In the genomic region with DNA sequence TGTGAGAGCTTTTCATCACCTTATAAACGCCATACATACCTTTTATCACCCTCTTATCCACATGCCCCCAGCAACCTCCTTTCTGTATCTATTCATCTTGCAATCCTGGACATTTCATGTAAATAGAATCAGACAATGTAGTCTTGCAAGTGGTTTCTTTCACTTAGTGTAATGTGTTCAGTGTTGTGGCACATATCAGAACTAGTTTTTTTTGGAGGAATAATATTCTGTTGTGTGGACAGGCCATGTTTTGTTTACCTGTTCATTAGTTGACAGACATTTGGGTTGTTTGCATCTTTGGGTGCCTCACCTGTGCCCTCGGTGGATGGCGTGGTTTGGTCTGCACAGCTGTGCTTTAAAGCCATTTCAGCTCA, we compare ENCODE assay signal across 1 cellular context.
TF ChIP-seq lines count a peak whose summit lies in the region.

No MANE protein-coding gene starts in this region.

TF ChIP-seq in SK-N-SH, 30 proteins besides CTCF, POLR2A, EP300 and RAD21 (continued from another document):
- TF ChIP-seq SIN3A (IDR thresholded peaks at IDR 0.05; ENCODE audit: borderline replicate concordance, low read depth, low read length) (no peak), FOXM1 (IDR thresholded peaks at IDR 0.05; ENCODE audit: low read depth) (no peak), NFIC (IDR thresholded peaks at IDR 0.05; ENCODE audit: borderline replicate concordance) (no peak), GABPA (IDR thresholded peaks at IDR 0.05; ENCODE audit: low read depth) (no peak), POLR2AphosphoS5 (IDR thresholded peaks at IDR 0.05; ENCODE audit: low read depth, low read length) (no peak), FOSL2 (IDR thresholded peaks at IDR 0.05; ENCODE audit: borderline replicate concordance, low read depth) (no peak), GATA2 (CRISPR knock-in tag; IDR thresholded peaks at IDR 0.05) (peak; percentile 40), RXRA (IDR thresholded peaks at IDR 0.05; ENCODE audit: borderline replicate concordance, low read depth) (no peak), RCOR1 (IDR thresholded peaks at IDR 0.05; ENCODE audit: low read length) (no peak), EZH2phosphoT487 (IDR thresholded peaks at IDR 0.05; ENCODE audit: borderline replicate concordance, low read depth) (no peak), ELF1 (IDR thresholded peaks at IDR 0.05) (no peak), MEF2A (IDR thresholded peaks at IDR 0.05; ENCODE audit: borderline replicate concordance, low read depth) (no peak), SMC3 (IDR thresholded peaks at IDR 0.05; ENCODE audit: low read depth, low read length) (no peak), TAF1 (IDR thresholded peaks at IDR 0.05; ENCODE audit: borderline replicate concordance, low read depth, low read length) (no peak), TCF12 (IDR thresholded peaks at IDR 0.05) (no peak)
- TF ChIP-seq, protein P1, sequence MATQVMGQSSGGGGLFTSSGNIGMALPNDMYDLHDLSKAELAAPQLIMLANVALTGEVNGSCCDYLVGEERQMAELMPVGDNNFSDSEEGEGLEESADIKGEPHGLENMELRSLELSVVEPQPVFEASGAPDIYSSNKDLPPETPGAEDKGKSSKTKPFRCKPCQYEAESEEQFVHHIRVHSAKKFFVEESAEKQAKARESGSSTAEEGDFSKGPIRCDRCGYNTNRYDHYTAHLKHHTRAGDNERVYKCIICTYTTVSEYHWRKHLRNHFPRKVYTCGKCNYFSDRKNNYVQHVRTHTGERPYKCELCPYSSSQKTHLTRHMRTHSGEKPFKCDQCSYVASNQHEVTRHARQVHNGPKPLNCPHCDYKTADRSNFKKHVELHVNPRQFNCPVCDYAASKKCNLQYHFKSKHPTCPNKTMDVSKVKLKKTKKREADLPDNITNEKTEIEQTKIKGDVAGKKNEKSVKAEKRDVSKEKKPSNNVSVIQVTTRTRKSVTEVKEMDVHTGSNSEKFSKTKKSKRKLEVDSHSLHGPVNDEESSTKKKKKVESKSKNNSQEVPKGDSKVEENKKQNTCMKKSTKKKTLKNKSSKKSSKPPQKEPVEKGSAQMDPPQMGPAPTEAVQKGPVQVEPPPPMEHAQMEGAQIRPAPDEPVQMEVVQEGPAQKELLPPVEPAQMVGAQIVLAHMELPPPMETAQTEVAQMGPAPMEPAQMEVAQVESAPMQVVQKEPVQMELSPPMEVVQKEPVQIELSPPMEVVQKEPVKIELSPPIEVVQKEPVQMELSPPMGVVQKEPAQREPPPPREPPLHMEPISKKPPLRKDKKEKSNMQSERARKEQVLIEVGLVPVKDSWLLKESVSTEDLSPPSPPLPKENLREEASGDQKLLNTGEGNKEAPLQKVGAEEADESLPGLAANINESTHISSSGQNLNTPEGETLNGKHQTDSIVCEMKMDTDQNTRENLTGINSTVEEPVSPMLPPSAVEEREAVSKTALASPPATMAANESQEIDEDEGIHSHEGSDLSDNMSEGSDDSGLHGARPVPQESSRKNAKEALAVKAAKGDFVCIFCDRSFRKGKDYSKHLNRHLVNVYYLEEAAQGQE (IDR thresholded peaks at IDR 0.05; ENCODE audit: low read depth, low read length): no peak
- TF ChIP-seq, protein P2, sequence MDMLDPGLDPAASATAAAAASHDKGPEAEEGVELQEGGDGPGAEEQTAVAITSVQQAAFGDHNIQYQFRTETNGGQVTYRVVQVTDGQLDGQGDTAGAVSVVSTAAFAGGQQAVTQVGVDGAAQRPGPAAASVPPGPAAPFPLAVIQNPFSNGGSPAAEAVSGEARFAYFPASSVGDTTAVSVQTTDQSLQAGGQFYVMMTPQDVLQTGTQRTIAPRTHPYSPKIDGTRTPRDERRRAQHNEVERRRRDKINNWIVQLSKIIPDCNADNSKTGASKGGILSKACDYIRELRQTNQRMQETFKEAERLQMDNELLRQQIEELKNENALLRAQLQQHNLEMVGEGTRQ (IDR thresholded peaks at IDR 0.05; ENCODE audit: borderline replicate concordance, low read depth, low read length): no peak
- TF ChIP-seq, protein P3, sequence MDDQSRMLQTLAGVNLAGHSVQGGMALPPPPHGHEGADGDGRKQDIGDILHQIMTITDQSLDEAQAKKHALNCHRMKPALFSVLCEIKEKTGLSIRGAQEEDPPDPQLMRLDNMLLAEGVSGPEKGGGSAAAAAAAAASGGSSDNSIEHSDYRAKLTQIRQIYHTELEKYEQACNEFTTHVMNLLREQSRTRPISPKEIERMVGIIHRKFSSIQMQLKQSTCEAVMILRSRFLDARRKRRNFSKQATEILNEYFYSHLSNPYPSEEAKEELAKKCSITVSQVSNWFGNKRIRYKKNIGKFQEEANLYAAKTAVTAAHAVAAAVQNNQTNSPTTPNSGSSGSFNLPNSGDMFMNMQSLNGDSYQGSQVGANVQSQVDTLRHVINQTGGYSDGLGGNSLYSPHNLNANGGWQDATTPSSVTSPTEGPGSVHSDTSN (IDR thresholded peaks at IDR 0.05): no peak
TF ChIP-seq in SK-N-SH: peak in this region for 3.
